ENCODE assay signal across 2 cellular contexts in genomic region chr22:35604671-35605457, GRCh38.
TF ChIP-seq lines count a peak whose summit lies in the region.

No MANE protein-coding gene starts in this region.

TF ChIP-seq in SK-N-SH, 30 proteins besides CTCF, POLR2A, EP300 and RAD21:
- no peak for TF ChIP-seq ZBTB33 (IDR thresholded peaks at IDR 0.05; ENCODE audit: borderline replicate concordance, low read depth)
- no peak for TF ChIP-seq MEF2A (IDR thresholded peaks at IDR 0.05; ENCODE audit: borderline replicate concordance, low read depth)
- TF ChIP-seq MAX (IDR thresholded peaks at IDR 0.05; ENCODE audit: low read depth) = no peak
- TF ChIP-seq CHD2 (IDR thresholded peaks at IDR 0.05; ENCODE audit: low read length, partially characterized antibody) = peak; percentile 50
- peak; percentile 72 for TF ChIP-seq GATA2 (CRISPR knock-in tag; IDR thresholded peaks at IDR 0.05)
- TF ChIP-seq GABPA (IDR thresholded peaks at IDR 0.05; ENCODE audit: low read depth) = no peak
- TF ChIP-seq RXRA (IDR thresholded peaks at IDR 0.05; ENCODE audit: borderline replicate concordance, low read depth) = no peak
- TF ChIP-seq NFIC (IDR thresholded peaks at IDR 0.05; ENCODE audit: borderline replicate concordance) = peak; percentile 40; the same call in 1 of the 2 replicates
- TF ChIP-seq FOSL2 (IDR thresholded peaks at IDR 0.05; ENCODE audit: borderline replicate concordance, low read depth) = no peak; the same call in 1 of the 2 replicates
- no peak for TF ChIP-seq YY1 (IDR thresholded peaks at IDR 0.05; ENCODE audit: low read depth)
- 0 out of 2 replicates have a peak, but pooled peaks have one; percentile 27 for TF ChIP-seq FOXJ3 (CRISPR knock-in tag; IDR thresholded peaks at IDR 0.05)
- TF ChIP-seq SMC3 (IDR thresholded peaks at IDR 0.05; ENCODE audit: low read depth, low read length) = no peak
- peak; percentile 22; the same call in 1 of the 2 replicates for TF ChIP-seq PBX3 (IDR thresholded peaks at IDR 0.05)
- no peak for TF ChIP-seq REST (IDR thresholded peaks at IDR 0.05; ENCODE audit: low read depth, low read length)
- peak; percentile 59 for TF ChIP-seq TCF12 (IDR thresholded peaks at IDR 0.05)
- peak; percentile 71 for TF ChIP-seq RCOR1 (IDR thresholded peaks at IDR 0.05; ENCODE audit: low read length)
TF ChIP-seq in SK-N-SH: peak in this region for 7.

TF ChIP-seq in GM23338, 12 proteins besides CTCF, POLR2A, EP300 and RAD21:
- TF ChIP-seq ZNF462 (CRISPR knock-in tag; IDR thresholded peaks at IDR 0.05) (no peak), CREB1 (CRISPR knock-in tag; IDR thresholded peaks at IDR 0.05; ENCODE audit: low read depth) (no peak), EZH2phosphoT487 (IDR thresholded peaks at IDR 0.05; ENCODE audit: unreplicated experiment) (no peak), ZNF114 (CRISPR knock-in tag; IDR thresholded peaks at IDR 0.05) (no peak), NANOG (IDR thresholded peaks at IDR 0.05; ENCODE audit: borderline replicate concordance) (no peak), STAT1 (IDR thresholded peaks at IDR 0.05; ENCODE audit: unreplicated experiment) (no peak), JUNB (IDR thresholded peaks at IDR 0.05; ENCODE audit: unreplicated experiment) (no peak), POLR2AphosphoS5 (IDR thresholded peaks at IDR 0.05; ENCODE audit: low read depth) (no peak), EZH2 (IDR thresholded peaks at IDR 0.05; ENCODE audit: low read depth, unreplicated experiment) (no peak), REST (IDR thresholded peaks at IDR 0.05; ENCODE audit: unreplicated experiment) (no peak), ETS1 (IDR thresholded peaks at IDR 0.05) (no peak), ZNF331 (CRISPR knock-in tag; IDR thresholded peaks at IDR 0.05; ENCODE audit: low read depth) (no peak)
